ENCODE assay signal across 10 cellular contexts in genomic region chr22:46060292-46061123, GRCh38.
DNase-seq lines count a peak whose midpoint lies in the region; ATAC-seq and TF ChIP-seq lines count a peak whose summit lies in the region.
"Had no signal": no experiment of that assay in that cellular context is flagged by ENCODE, and none has a peak within 500 bp of the region (broad histone marks: within the 10 kb centered on the region; RNA-seq: fewer than 3 reads in every experiment).

No MANE protein-coding gene starts in this region.

- H3K27ac ChIP-seq in GM23338 (ENCODE audit: low read depth) = no peak overlapping the region
- peak overlapping the region; percentile 99 to 100 for H3K27ac ChIP-seq in ascending aorta
- peak overlapping the region in 19 of 21 experiments; percentile 31 to 100 (median 99) for H3K27ac ChIP-seq in skin epidermis
- H3K27ac ChIP-seq in MM.1S (ENCODE audit: low read length) = no peak overlapping the region

- no peaks in the 10 kb centered on the region; the same call in 2 of the 3 replicates for H3K9me3 Mint-ChIP-seq in GM23338

- H3K36me3 Mint-ChIP-seq in GM23338 (ENCODE audit: low read depth) = no peaks in the 10 kb centered on the region

- intact Hi-C loops in ascending aorta (cut with DNase I) = no loop called here
- intact Hi-C loops in head of caudate nucleus (cut with DNase I) = no loop called here

- H3K4me1 ChIP-seq in GM23338 (ENCODE audit: insufficient read depth) (peaks cover 18% of the 10 kb centered on the region), ascending aorta (peaks cover 24 to 72% of the 10 kb centered on the region in 2 donors), MM.1S (ENCODE audit: low read length) (peaks cover 26% of the 10 kb centered on the region)

- H3K4me3 ChIP-seq in GM23338 = peak overlapping the region; percentile 61
- H3K4me3 ChIP-seq in ascending aorta = peak overlapping the region in 1 of 2 donors; percentile 95
- peak overlapping the region in 2 of 7 experiments; percentile 13 to 15 for H3K4me3 ChIP-seq in skin epidermis
- H3K4me3 ChIP-seq in MM.1S (ENCODE audit: low read length) = no peak overlapping the region
- H3K4me3 ChIP-seq: ovary had no signal

- no peak for TF ChIP-seq CTCF in GM23338 (conservative IDR thresholded peaks at IDR 0.05; ENCODE audit: low read depth in 2 of 2)
- no peak for TF ChIP-seq CTCF in ascending aorta (IDR thresholded peaks at IDR 0.05)
- no peak for TF ChIP-seq CTCF in MM.1S (IDR thresholded peaks at IDR 0.05; ENCODE audit: low read length)

- peak overlapping the region; percentile 64; the same call in 2 of the 3 replicates for H3K4me3 Mint-ChIP-seq in GM23338

- H4K20me1 ChIP-seq in GM23338 (replicated peaks; ENCODE audit: insufficient read depth) (no peaks in the 10 kb centered on the region), MM.1S (ENCODE audit: insufficient read depth, low read length) (no peaks in the 10 kb centered on the region)

- H3K79me2 ChIP-seq in GM23338 (replicated peaks; ENCODE audit: insufficient read depth) = no peaks in the 10 kb centered on the region
- peaks cover 68% of the 10 kb centered on the region for H3K79me2 ChIP-seq in MM.1S (ENCODE audit: low read length)

- H3K27me3 ChIP-seq in GM23338 (ENCODE audit: insufficient read depth) (peaks cover 41% of the 10 kb centered on the region), ascending aorta (no peaks in the 10 kb centered on the region), MM.1S (replicated peaks; ENCODE audit: insufficient read depth, low read length) (no peaks in the 10 kb centered on the region)
- H3K27me3 ChIP-seq: ovary had no signal

- H3K4me2 ChIP-seq in GM23338 (peak overlapping the region; percentile 75), MM.1S (ENCODE audit: low read depth, low read length) (no peak overlapping the region)

- H3F3A ChIP-seq in GM23338 (replicated peaks; ENCODE audit: low read depth) (peaks cover 8% of the 10 kb centered on the region), MM.1S (ENCODE audit: insufficient read depth, low read length) (peaks cover 20% of the 10 kb centered on the region)

- H3K9me2 ChIP-seq in GM23338 (ENCODE audit: insufficient read depth) (no peaks in the 10 kb centered on the region), MM.1S (replicated peaks; ENCODE audit: insufficient read depth, low read length) (no peaks in the 10 kb centered on the region)

- H3K27me3 Mint-ChIP-seq in GM23338 (ENCODE audit: insufficient read depth, low read depth, poor library complexity) = peaks cover 18% of the 10 kb centered on the region

- ATAC-seq in GM23338 (no peak), HG03354 (IDR thresholded peaks at IDR 0.05; ENCODE audit: poor library complexity, severe bottlenecking, unreplicated experiment) (no peak), HG03457 (IDR thresholded peaks at IDR 0.05; ENCODE audit: unreplicated experiment) (no peak)

- DNase-seq in GM23338 (ENCODE audit: low spot score) (no peak), ascending aorta (ENCODE audit: low spot score in 2 of 2) (no peak), head of caudate nucleus (peak in 24 of 42 donors; percentile 1 to 45 (median 13)), COLO668 (lab: John Stamatoyannopoulos, UW; ENCODE audit: unreplicated experiment) (no peak), MM.1S (no peak)
- DNase-seq: NCI-H2227 treated with DMSO at 0.1 percent for 48 hours had no signal

- H3K36me3 ChIP-seq in GM23338 (ENCODE audit: insufficient read depth) (no peaks in the 10 kb centered on the region), ascending aorta (peaks cover 0 to 5% of the 10 kb centered on the region in 2 donors), MM.1S (replicated peaks; ENCODE audit: insufficient read depth, low read length) (no peaks in the 10 kb centered on the region)
- H3K36me3 ChIP-seq: ovary had no signal

- H3K27ac Mint-ChIP-seq in GM23338 = no peak overlapping the region

- peak overlapping the region; percentile 97 for H2AFZ ChIP-seq in GM23338
- H2AFZ ChIP-seq in MM.1S (ENCODE audit: low read length) = no peak overlapping the region

- H3K4me1 Mint-ChIP-seq in GM23338 = peaks cover 4% of the 10 kb centered on the region; the same call in 1 of the 3 replicates

- no peaks in the 10 kb centered on the region for H3K9me3 ChIP-seq in ascending aorta
- H3K9me3 ChIP-seq in MM.1S (replicated peaks; ENCODE audit: insufficient read depth, low read length) = no peaks in the 10 kb centered on the region
- H3K9me3 ChIP-seq: ovary had no signal

- H3K9ac ChIP-seq in MM.1S (ENCODE audit: low read length) = no peak overlapping the region

TF ChIP-seq in GM23338, 12 proteins besides CTCF, POLR2A, EP300 and RAD21:
- TF ChIP-seq ZNF462 (CRISPR knock-in tag; IDR thresholded peaks at IDR 0.05) = no peak
- TF ChIP-seq EZH2 (IDR thresholded peaks at IDR 0.05; ENCODE audit: low read depth, unreplicated experiment) = no peak

Comparison
In these comparisons a context has a peak if more than half of its experiments do, and no peak if none do; other contexts are left out.
1. DNase-seq: peak in head of caudate nucleus (24 of 42); none in GM23338 (single experiment), ascending aorta (0 of 2), COLO668 (single experiment) and MM.1S (single experiment).
2. H3K27ac ChIP-seq: peak in ascending aorta (2 of 2) and skin epidermis (19 of 21); none in GM23338 (single experiment) and MM.1S (single experiment).